In genomic region chr16:86300746-86301480, GRCh38 we compare ENCODE assay signal across 8 cellular contexts.
DNase-seq lines count a peak whose midpoint lies in the region; ATAC-seq, FAIRE-seq and TF ChIP-seq lines count a peak whose summit lies in the region.
"Had no signal": no experiment of that assay in that cellular context is flagged by ENCODE, and none has a peak within 500 bp of the region (broad histone marks: within the 10 kb centered on the region; RNA-seq: fewer than 3 reads in every experiment).

No MANE protein-coding gene starts in this region.

- no peak for TF ChIP-seq CTCF in IMR-90 (conservative IDR thresholded peaks at IDR 0.05; ENCODE audit: low read depth, low read length)
- no peak for TF ChIP-seq CTCF in kidney (IDR thresholded peaks at IDR 0.05; ENCODE audit: borderline replicate concordance, extremely low read depth, insufficient read depth)

- H4K20me1 ChIP-seq in IMR-90 (ENCODE audit: insufficient read depth, low read length) = no peaks in the 10 kb centered on the region

- H3K9me3 Mint-ChIP-seq in stimulated activated naive B cell treated with anti-CD40 and anti-IgM and Interleukin-4, amounts not matched to agents 10 μg/mL and 1 μg/mL and 100 μg/mL, for 72 hours = no peaks in the 10 kb centered on the region
- H3K9me3 Mint-ChIP-seq: activated naive CD4-positive, alpha-beta T cell treated with anti-CD3 and anti-CD28 coated beads, Interleukin-2, amount 10 ng/mL, durations not matched to agents 7 days and 5 days had no signal

- H3K9ac ChIP-seq in IMR-90 (ENCODE audit: low read depth, low read length) (peak overlapping the region; percentile 88), kidney (ENCODE audit: low read length in 2 of 2) (peak overlapping the region in 1 of 2 donors; percentile 19)

- peaks cover 40% of the 10 kb centered on the region for H3K9me1 ChIP-seq in IMR-90 (ENCODE audit: insufficient read depth, low read length)

- no peaks in the 10 kb centered on the region for H3K9me3 ChIP-seq in IMR-90 (ENCODE audit: control insufficient read depth, insufficient read depth, low read length)
- H3K9me3 ChIP-seq in kidney (ENCODE audit: control insufficient read depth in 1 of 2, low read length in 2 of 2) = no peaks in the 10 kb centered on the region

- H4K8ac ChIP-seq in IMR-90 (ENCODE audit: low read depth in 2 of 2, low read length in 2 of 2) = peak overlapping the region; percentile 82 to 99

- H3K36me3 ChIP-seq in IMR-90 (ENCODE audit: control insufficient read depth, insufficient read depth, low read length) (no peaks in the 10 kb centered on the region), kidney (ENCODE audit: control insufficient read depth in 1 of 2, insufficient read depth in 2 of 2, low read length in 2 of 2) (no peaks in the 10 kb centered on the region)

- peak overlapping the region; percentile 99 for H4K91ac ChIP-seq in IMR-90 (ENCODE audit: insufficient read depth, low read depth, low read length)

- H3K4me3 ChIP-seq in IMR-90 (ENCODE audit: insufficient read depth, low read depth, low read length) (peak overlapping the region; percentile 21), kidney (ENCODE audit: low read length in 2 of 2) (no peak overlapping the region)

- H2BK120ac ChIP-seq in IMR-90 (ENCODE audit: low read depth, low read length) = peak overlapping the region; percentile 99

- no peak overlapping the region for H3K4me3 Mint-ChIP-seq in stimulated activated naive B cell treated with anti-CD40 and anti-IgM and Interleukin-4, amounts not matched to agents 10 μg/mL and 1 μg/mL and 100 μg/mL, for 72 hours
- H3K4me3 Mint-ChIP-seq: activated naive CD4-positive, alpha-beta T cell treated with anti-CD3 and anti-CD28 coated beads, Interleukin-2, amount 10 ng/mL, durations not matched to agents 7 days and 5 days had no signal

- peak overlapping the region; percentile 93 for H3K4me2 ChIP-seq in IMR-90 (ENCODE audit: low read depth, low read length)

- H3K4me1 ChIP-seq in IMR-90 (ENCODE audit: control insufficient read depth, insufficient read depth, low read length) (peaks cover 65% of the 10 kb centered on the region), kidney (ENCODE audit: control insufficient read depth in 1 of 2, insufficient read depth in 1 of 2, low read depth in 1 of 2, low read length in 2 of 2) (peaks cover 0 to 4% of the 10 kb centered on the region in 2 donors)

- H3K27ac Mint-ChIP-seq in stimulated activated naive B cell treated with anti-CD40 and anti-IgM and Interleukin-4, amounts not matched to agents 10 μg/mL and 1 μg/mL and 100 μg/mL, for 72 hours = peak overlapping the region; percentile 6
- H3K27ac Mint-ChIP-seq: activated naive CD4-positive, alpha-beta T cell treated with anti-CD3 and anti-CD28 coated beads, Interleukin-2, amount 10 ng/mL, durations not matched to agents 7 days and 5 days had no signal

- peak overlapping the region; percentile 98 for H3K14ac ChIP-seq in IMR-90 (replicated peaks; ENCODE audit: low read depth, low read length)

- peak; percentile 16 for ATAC-seq in IMR-90 (ENCODE audit: low read depth)
- no peak for ATAC-seq in stimulated activated naive B cell treated with anti-CD40 and anti-IgM and Interleukin-4, amounts not matched to agents 10 μg/mL and 1 μg/mL and 100 μg/mL, for 72 hours (replicated peaks)

- peak overlapping the region; percentile 98 for H3K23ac ChIP-seq in IMR-90 (ENCODE audit: low read depth, low read length)

- H3K4me1 Mint-ChIP-seq in stimulated activated naive B cell treated with anti-CD40 and anti-IgM and Interleukin-4, amounts not matched to agents 10 μg/mL and 1 μg/mL and 100 μg/mL, for 72 hours = peaks cover 0 to 5% of the 10 kb centered on the region in 2 donors
- H3K4me1 Mint-ChIP-seq: activated naive CD4-positive, alpha-beta T cell treated with anti-CD3 and anti-CD28 coated beads, Interleukin-2, amount 10 ng/mL, durations not matched to agents 7 days and 5 days had no signal

- H4K5ac ChIP-seq in IMR-90 (ENCODE audit: low read depth, low read length) = peak overlapping the region; percentile 99

- H2AK9ac ChIP-seq in IMR-90 (replicated peaks; ENCODE audit: low read depth, low read length, poor library complexity) = peak overlapping the region; percentile 94

- CTCF ChIA-PET in IMR-90 (lab: Yijun Ruan, JAX) = interaction anchor here (1.2 to 2.3 kb wide), 3 partner anchors 48 to 228 kb away, joined by 4 to 11 read pairs (median 8); partner anchors contain the start of gene FOXF1

- no peaks in the 10 kb centered on the region for H3K27me3 ChIP-seq in IMR-90 (ENCODE audit: control insufficient read depth, insufficient read depth, low read length)

- no peak for FAIRE-seq in kidney (lab: Jason Lieb, UNC)

- no peaks in the 10 kb centered on the region for H3K36me3 Mint-ChIP-seq in stimulated activated naive B cell treated with anti-CD40 and anti-IgM and Interleukin-4, amounts not matched to agents 10 μg/mL and 1 μg/mL and 100 μg/mL, for 72 hours
- H3K36me3 Mint-ChIP-seq: activated naive CD4-positive, alpha-beta T cell treated with anti-CD3 and anti-CD28 coated beads, Interleukin-2, amount 10 ng/mL, durations not matched to agents 7 days and 5 days had no signal

- H3K79me1 ChIP-seq in IMR-90 (ENCODE audit: low read depth in 1 of 2, low read length in 2 of 2) = peaks cover 19 to 76% of the 10 kb centered on the region in 2 experiments; a peak in 3 of 4 replicates

- WGBS in IMR-90 (ENCODE audit: extremely low coverage in 2 of 2, insufficient read length in 1 of 2), 2 experiments = 8% methylated on average over 9 of the region's 20 CpGs; no CpG with 5 or more reads in 1 of the 2 experiments

- H3K27me3 Mint-ChIP-seq in stimulated activated naive B cell treated with anti-CD40 and anti-IgM and Interleukin-4, amounts not matched to agents 10 μg/mL and 1 μg/mL and 100 μg/mL, for 72 hours = peaks cover 59 to 62% of the 10 kb centered on the region in 2 donors

- TF ChIP-seq RAD21 in IMR-90 (IDR thresholded peaks at IDR 0.05; ENCODE audit: low read length) = no peak

- peak overlapping the region; percentile 84 for H3K56ac ChIP-seq in IMR-90 (ENCODE audit: extremely low read depth, insufficient read depth, low read length)

- H2BK15ac ChIP-seq in IMR-90 (ENCODE audit: low read depth, low read length) = peak overlapping the region; percentile 92; the same call in 2 of the 3 replicates

- POLR2A ChIA-PET in IMR-90 (lab: Charles Lee; ENCODE audit: unreplicated experiment) = interaction anchor here (0.8 to 1.2 kb wide), 2 partner anchors 91 to 209 kb away, joined by 3 to 5 read pairs; partner anchors contain the start of gene FOXF1

- peak overlapping the region; percentile 97 for H2BK20ac ChIP-seq in IMR-90 (ENCODE audit: low read depth, low read length)

- H2AK5ac ChIP-seq in IMR-90 (ENCODE audit: low read depth, low read length) = peak overlapping the region; percentile 95

- dilution Hi-C loops in IMR-90 (cut with HindIII; ENCODE audit: low sequenced_read_pairs, unreplicated experiment) = no loop called here

- peak overlapping the region; percentile 99 for H2BK5ac ChIP-seq in IMR-90 (ENCODE audit: low read depth, low read length, poor library complexity, severe bottlenecking)

- peak; percentile 49; the same call in 1 of the 2 replicates for TF ChIP-seq POLR2A in IMR-90 (IDR thresholded peaks at IDR 0.05; ENCODE audit: low read depth, low read length)

- in situ Hi-C loops in IMR-90 (cut with MboI; ENCODE audit: low sequenced_read_pairs) = loop anchor here (5.0 to 25.0 kb wide), 4 partner anchors 91 to 489 kb away; no protein-coding TSS in a partner anchor

- intact Hi-C loops in IMR-90 (cut with micrococcal nuclease) (loop anchor here (5.0 kb wide), 1 partner anchor 156 kb away; no protein-coding TSS in a partner anchor), kidney (cut with DNase I) (no loop called here)

- DNase-seq in IMR-90 (peak; percentile 85), amniotic epithelial cell (ENCODE audit: low read depth) (peak; percentile 53), kidney (no peak), NCI-H526 treated with DMSO at 0.1 percent for 48 hours (lab: John Stamatoyannopoulos, UW) (no peak), NK-92 (lab: John Stamatoyannopoulos, UW; ENCODE audit: unreplicated experiment) (no peak), DMS153 (lab: John Stamatoyannopoulos, UW) (no peak)
- no peak for DNase-seq in stimulated activated naive B cell treated with anti-CD40 and anti-IgM and Interleukin-4, amounts not matched to agents 10 μg/mL and 1 μg/mL and 100 μg/mL, for 72 hours
- DNase-seq: activated naive CD4-positive, alpha-beta T cell treated with anti-CD3 and anti-CD28 coated beads, Interleukin-2, amount 10 ng/mL, durations not matched to agents 7 days and 5 days had no signal

- H2AFZ ChIP-seq in IMR-90 (replicated peaks; ENCODE audit: low read length, poor library complexity) = peak overlapping the region; percentile 95

- BruUV-seq in IMR-90 (replicated peaks; lab: Mats Ljungman, UMichigan) = no TSS peak

- H3K4ac ChIP-seq in IMR-90 (ENCODE audit: low read depth, low read length) = peak overlapping the region; percentile 99

- H3K27ac ChIP-seq in IMR-90 (ENCODE audit: insufficient read depth, low read length) (peak overlapping the region; percentile 97), kidney (ENCODE audit: low read depth in 2 of 2, low read length in 2 of 2) (peak overlapping the region; percentile 36 to 65)

- H3K18ac ChIP-seq in IMR-90 (ENCODE audit: low read depth, low read length) = peak overlapping the region; percentile 98

TF ChIP-seq in IMR-90, 13 proteins besides CTCF, POLR2A, EP300 and RAD21 (continues in another document):
- TF ChIP-seq CEBPB (IDR thresholded peaks at IDR 0.05; ENCODE audit: low read depth, low read length) (no peak), FOS (IDR thresholded peaks at IDR 0.05; ENCODE audit: low read depth, low read length) (no peak), MAFK (IDR thresholded peaks at IDR 0.05; ENCODE audit: low read depth, low read length) (peak; percentile 46; the same call in 1 of the 2 replicates), NFE2L2 (IDR thresholded peaks at IDR 0.05; ENCODE audit: low read depth, low read length) (peak; percentile 93), BHLHE40 (IDR thresholded peaks at IDR 0.05; ENCODE audit: low read depth, low read length) (no peak), SMC3 (IDR thresholded peaks at IDR 0.05; ENCODE audit: low read depth, low read length) (peak; percentile 10; the same call in 1 of the 2 replicates), ELK1 (IDR thresholded peaks at IDR 0.05; ENCODE audit: borderline replicate concordance, low read depth, low read length) (no peak), MXI1 (IDR thresholded peaks at IDR 0.05; ENCODE audit: borderline replicate concordance, low read depth, low read length) (no peak; the same call in 1 of the 2 replicates), RFX5 (IDR thresholded peaks at IDR 0.05; ENCODE audit: low read depth, low read length) (no peak)

Comparison
In these comparisons a context has a peak if more than half of its experiments do, and no peak if none do; other contexts are left out.
1. DNase-seq: peak in IMR-90 (single experiment) and amniotic epithelial cell (single experiment); none in kidney (single experiment), stimulated activated naive B cell treated with anti-CD40 and anti-IgM and Interleukin-4, amounts not matched to agents 10 μg/mL and 1 μg/mL and 100 μg/mL, for 72 hours (single experiment), NCI-H526 treated with DMSO at 0.1 percent for 48 hours (single experiment), NK-92 (single experiment) and DMS153 (single experiment).